Comparison of ENCODE assay signal across 14 cellular contexts in the genomic region with DNA sequence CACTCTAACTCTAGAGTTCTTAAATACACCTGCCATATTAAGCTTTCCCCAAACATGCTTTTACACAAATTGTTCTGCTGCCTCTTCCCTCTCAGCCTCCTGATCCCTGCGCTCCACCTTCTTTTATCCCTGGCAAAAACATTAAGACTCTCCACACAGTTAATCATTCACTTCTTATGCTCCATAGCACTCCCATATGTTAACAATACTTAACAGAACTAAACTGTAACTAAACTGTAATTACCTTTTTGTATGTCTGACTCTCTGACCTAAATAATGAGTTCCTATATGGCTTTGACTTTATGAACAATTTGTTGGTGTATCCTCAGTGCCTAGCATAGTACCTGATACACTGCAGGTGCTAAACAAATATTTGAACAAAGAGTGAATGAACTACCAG.
"Had no signal": no experiment of that assay in that cellular context is flagged by ENCODE, and none has a peak within 500 bp of the region (broad histone marks: within the 10 kb centered on the region; RNA-seq: fewer than 3 reads in every experiment).

No MANE protein-coding gene starts in this region.

- H3K4me1 Mint-ChIP-seq: activated naive CD4-positive, alpha-beta T cell treated with anti-CD3 and anti-CD28 coated beads, Interleukin-2, amount 10 ng/mL, durations not matched to agents 7 days and 5 days; neural progenitor cell had no signal

- H3K4me1 ChIP-seq: neural progenitor cell, thyroid gland, uterus had no signal

- ATAC-seq: esophagus mucosa had no signal

- H3K9me3 Mint-ChIP-seq: activated naive CD4-positive, alpha-beta T cell treated with anti-CD3 and anti-CD28 coated beads, Interleukin-2, amount 10 ng/mL, durations not matched to agents 7 days and 5 days; neural progenitor cell had no signal

- H3K27ac ChIP-seq: brain microvascular endothelial cell, dorsolateral prefrontal cortex, neural progenitor cell, ovary, thyroid gland, uterus had no signal

- H3K4me3 ChIP-seq: dorsolateral prefrontal cortex, neural progenitor cell, ovary, thyroid gland, uterus had no signal

- H3K36me3 ChIP-seq: neural progenitor cell, ovary, uterus had no signal

- H3K9me3 ChIP-seq: ovary, thyroid gland, uterus had no signal

- H3K27me3 Mint-ChIP-seq: activated naive CD4-positive, alpha-beta T cell treated with anti-CD3 and anti-CD28 coated beads, Interleukin-2, amount 10 ng/mL, durations not matched to agents 7 days and 5 days had no signal

- H3K4me3 Mint-ChIP-seq: activated naive CD4-positive, alpha-beta T cell treated with anti-CD3 and anti-CD28 coated beads, Interleukin-2, amount 10 ng/mL, durations not matched to agents 7 days and 5 days; neural progenitor cell had no signal

- H3K27me3 ChIP-seq: brain microvascular endothelial cell, dorsolateral prefrontal cortex, neural progenitor cell, ovary, thyroid gland, uterus had no signal

- DNase-seq: activated CD4-positive, alpha-beta T cell treated with anti-CD3 and anti-CD28 coated beads, Interleukin-2, amount 50 U/mL, for 4 hours; activated naive CD4-positive, alpha-beta T cell treated with anti-CD3 and anti-CD28 coated beads, Interleukin-2, amount 10 ng/mL, durations not matched to agents 7 days and 5 days; brain microvascular endothelial cell; cerebellar nuclear complex; dorsolateral prefrontal cortex; hypothalamus; ovary; stimulated activated CD4-positive, alpha-beta T cell treated with anti-CD3 and anti-CD28 coated beads, Interleukin-15, amount 100 ng/mL, for 24 hours; stimulated activated CD4-positive, alpha-beta T cell treated with anti-CD3 and anti-CD28 coated beads, Interleukin-4, amount 100 ng/mL, for 24 hours; T-helper 2 cell; thyroid gland; uterus had no signal

- H3K27ac Mint-ChIP-seq: activated naive CD4-positive, alpha-beta T cell treated with anti-CD3 and anti-CD28 coated beads, Interleukin-2, amount 10 ng/mL, durations not matched to agents 7 days and 5 days; neural progenitor cell had no signal
